ENCODE assay signal across 18 cellular contexts in the genomic region with DNA sequence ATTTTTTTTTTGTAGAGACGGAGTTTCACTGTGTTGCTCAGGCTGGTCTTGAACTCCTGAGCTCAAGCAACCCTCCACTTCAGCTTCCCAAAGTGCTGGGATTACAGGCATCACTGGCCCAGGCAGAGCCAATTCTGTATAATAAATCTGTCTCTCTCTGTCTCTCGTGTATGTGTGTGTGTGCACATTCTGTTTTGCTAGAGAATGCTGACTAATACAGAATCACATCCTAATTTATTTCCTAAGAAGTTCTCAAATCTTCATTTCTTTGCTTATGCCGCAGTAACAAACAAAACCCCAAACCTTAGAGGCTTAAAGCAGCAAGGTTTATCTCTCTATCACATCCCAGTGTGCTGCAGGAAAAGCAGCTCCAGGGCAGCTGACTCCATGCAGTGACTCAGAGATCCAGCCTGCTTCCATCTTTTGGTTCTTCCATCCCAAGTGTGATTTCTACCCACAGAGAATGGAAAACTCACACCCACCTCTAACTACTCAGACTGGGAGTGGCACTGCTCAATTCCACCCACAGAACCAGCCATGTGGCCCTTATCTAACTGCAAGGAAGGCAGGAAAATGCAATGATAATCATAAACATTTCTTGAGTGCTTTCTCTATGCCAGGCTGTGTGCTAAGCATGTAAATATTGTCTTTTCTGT. TPM values are rescaled to one million over a fixed set of nuclear protein-coding genes. Genes with fewer than 3 reads are reported as not detected.
DNase-seq lines count a peak whose midpoint lies in the region; ATAC-seq, FAIRE-seq and TF ChIP-seq lines count a peak whose summit lies in the region.
"Had no signal": no experiment of that assay in that cellular context is flagged by ENCODE, and none has a peak within 500 bp of the region (broad histone marks: within the 10 kb centered on the region; RNA-seq: fewer than 3 reads in every experiment).

No MANE protein-coding gene starts in this region.

- H3K4me1 ChIP-seq in K562 (replicated peaks in 1 of 2; ENCODE audit: control insufficient read depth in 2 of 2, insufficient read depth in 2 of 2, low read length in 2 of 2): peaks cover 0 to 7% of the 10 kb centered on the region in 2 experiments; a peak in 2 of 5 replicates
- peaks cover 10% of the 10 kb centered on the region for H3K4me1 ChIP-seq in keratinocyte (ENCODE audit: control insufficient read depth, extremely low read depth, insufficient read depth, low read length)
- peaks cover 8 to 51% (median 37%) of the 10 kb centered on the region in 5 donors for H3K4me1 ChIP-seq in subcutaneous abdominal adipose tissue (ENCODE audit: control insufficient read depth in 5 of 5, insufficient read depth in 5 of 5, low read length in 5 of 5)

- no peak for DNase-seq in activated T-cell treated with anti-CD3 and anti-CD28 coated beads, Interleukin-2, amount 50 U/mL, for 24 hours
- DNase-seq in activated T-cell treated with anti-CD3 and anti-CD28 coated beads for 4 hours (no peak), K562 (ENCODE audit: extremely low read depth in 1 of 4, low spot score in 3 of 4) (no peak), keratinocyte (ENCODE audit: low read depth, low spot score) (peak; percentile 26), frontal cortex (ENCODE audit: low spot score in 2 of 2) (no peak)
- no peak for DNase-seq in stimulated activated CD4-positive, alpha-beta T cell treated with anti-CD3 and anti-CD28 coated beads, Interleukin-2, amount 100 ng/mL, for 48 hours
- DNase-seq: activated CD4-positive, alpha-beta memory T cell treated with anti-CD3 and anti-CD28 coated beads, Interleukin-2, amount 10 ng/mL, durations not matched to agents 7 days and 5 days; activated gamma-delta T cell treated with Interleukin-2 at 50 U/mL for 16 hours; COR-L47; NCI-H2081; Right ventricle myocardium superior had no signal

- no peak for TF ChIP-seq RAD21 in K562 (CRISPR knock-in tag; conservative IDR thresholded peaks at IDR 0.05 in 1 of 2, IDR thresholded peaks at IDR 0.05 in 1 of 2)

- H2AFZ ChIP-seq in K562 (ENCODE audit: low read depth, low read length) (no peak overlapping the region), keratinocyte (ENCODE audit: control insufficient read depth, low read length) (no peak overlapping the region)

- in situ Hi-C loops in K562 (cut with MboI): no loop called here

- FAIRE-seq in K562 (lab: Jason Lieb, UNC): peak; percentile 15
- FAIRE-seq in keratinocyte (lab: Jason Lieb, UNC): peak; percentile 55
- FAIRE-seq in frontal cortex (lab: Jason Lieb, UNC): no peak
- FAIRE-seq: colon had no signal

- peaks cover 25% of the 10 kb centered on the region for H3K36me3 Mint-ChIP-seq in activated T-cell treated with anti-CD3 and anti-CD28 coated beads, Interleukin-2, amount 50 U/mL, for 24 hours (ENCODE audit: low read depth)
- H3K36me3 Mint-ChIP-seq: natural killer cell treated with Interleukin-12 subunit alpha and Interleukin-12 subunit beta and Interleukin-15 and Interleukin-18, amount 100 ng/mL, for 72 hours had no signal

- intact Hi-C loops in K562 (cut with micrococcal nuclease): no loop called here

- H3K9me3 ChIP-seq in K562 (replicated peaks; ENCODE audit: control insufficient read depth, insufficient read depth, low read depth, low read length) (no peaks in the 10 kb centered on the region), keratinocyte (ENCODE audit: control insufficient read depth, low read depth, low read length) (no peaks in the 10 kb centered on the region), subcutaneous abdominal adipose tissue (ENCODE audit: control insufficient read depth in 5 of 5, low read length in 5 of 5) (no peaks in the 10 kb centered on the region)
- H3K9me3 ChIP-seq: testis had no signal

- TF ChIP-seq EP300 in K562 (IDR thresholded peaks at IDR 0.05; ENCODE audit: low read length): no peak

- H3K4me3 Mint-ChIP-seq in activated T-cell treated with anti-CD3 and anti-CD28 coated beads, Interleukin-2, amount 50 U/mL, for 24 hours: no peak overlapping the region
- H3K4me3 Mint-ChIP-seq: activated CD4-positive, alpha-beta memory T cell treated with anti-CD3 and anti-CD28 coated beads, Interleukin-2, amount 10 ng/mL, durations not matched to agents 7 days and 5 days; natural killer cell treated with Interleukin-12 subunit alpha and Interleukin-12 subunit beta and Interleukin-15 and Interleukin-18, amount 100 ng/mL, for 72 hours had no signal

- H4K20me1 ChIP-seq in K562 (replicated peaks; ENCODE audit: control insufficient read depth, insufficient read depth, low read length) (peaks cover 9% of the 10 kb centered on the region; the same call in 1 of the 2 replicates), keratinocyte (ENCODE audit: control insufficient read depth, extremely low read depth, insufficient read depth, low read length) (no peaks in the 10 kb centered on the region)

- peaks cover 8% of the 10 kb centered on the region for H3K4me1 Mint-ChIP-seq in activated T-cell treated with anti-CD3 and anti-CD28 coated beads, Interleukin-2, amount 50 U/mL, for 24 hours (ENCODE audit: low read depth)

- WGBS in K562 (ENCODE audit: insufficient coverage, low coverage, missing lambda C conversion rate): 51% methylated on average over 2 of the region's 3 CpGs

- H3K9ac ChIP-seq in K562 (ENCODE audit: insufficient read depth in 1 of 2, low read depth in 2 of 2, low read length in 2 of 2): no peak overlapping the region
- no peak overlapping the region for H3K9ac ChIP-seq in keratinocyte (ENCODE audit: control insufficient read depth, extremely low read depth, insufficient read depth, low read length)
- H3K9ac ChIP-seq in subcutaneous abdominal adipose tissue (ENCODE audit: low read length in 5 of 5): no peak overlapping the region

- no peaks in the 10 kb centered on the region for H3K27me3 Mint-ChIP-seq in activated T-cell treated with anti-CD3 and anti-CD28 coated beads, Interleukin-2, amount 50 U/mL, for 24 hours
- H3K27me3 Mint-ChIP-seq: activated CD4-positive, alpha-beta memory T cell treated with anti-CD3 and anti-CD28 coated beads, Interleukin-2, amount 10 ng/mL, durations not matched to agents 7 days and 5 days; natural killer cell treated with Interleukin-12 subunit alpha and Interleukin-12 subunit beta and Interleukin-15 and Interleukin-18, amount 100 ng/mL, for 72 hours had no signal

- H3K9me1 ChIP-seq in K562 (ENCODE audit: control insufficient read depth, insufficient read depth, low read length) (no peaks in the 10 kb centered on the region), keratinocyte (ENCODE audit: control insufficient read depth, extremely low read depth, insufficient read depth, low read length) (no peaks in the 10 kb centered on the region)

- H3K79me2 ChIP-seq in K562 (ENCODE audit: control insufficient read depth, insufficient read depth, low read length) (no peaks in the 10 kb centered on the region), keratinocyte (ENCODE audit: control insufficient read depth, insufficient read depth, low read length) (no peaks in the 10 kb centered on the region)

- H3K9me3 Mint-ChIP-seq in activated T-cell treated with anti-CD3 and anti-CD28 coated beads, Interleukin-2, amount 50 U/mL, for 24 hours: no peaks in the 10 kb centered on the region
- H3K9me3 Mint-ChIP-seq: activated CD4-positive, alpha-beta memory T cell treated with anti-CD3 and anti-CD28 coated beads, Interleukin-2, amount 10 ng/mL, durations not matched to agents 7 days and 5 days; natural killer cell treated with Interleukin-12 subunit alpha and Interleukin-12 subunit beta and Interleukin-15 and Interleukin-18, amount 100 ng/mL, for 72 hours had no signal

- H3K27me3 ChIP-seq in K562 (ENCODE audit: control insufficient read depth in 2 of 2, insufficient read depth in 2 of 2, low read length in 2 of 2) (peaks cover 0 to 8% of the 10 kb centered on the region in 2 experiments; a peak in 3 of 5 replicates), keratinocyte (ENCODE audit: control insufficient read depth, extremely low read depth, insufficient read depth, low read length) (peaks cover 5% of the 10 kb centered on the region), subcutaneous abdominal adipose tissue (ENCODE audit: control insufficient read depth in 5 of 5, insufficient read depth in 4 of 5, low read length in 5 of 5) (peaks cover 0 to 5% (median 2%) of the 10 kb centered on the region in 5 donors)
- H3K27me3 ChIP-seq: testis had no signal

- TF ChIP-seq CTCF in K562 (IDR thresholded peaks at IDR 0.05 in 2 of 3, conservative IDR thresholded peaks at IDR 0.05 in 1 of 3; ENCODE audit: insufficient read depth in 2 of 3, low read depth in 1 of 3, low read length in 3 of 3): no peak
- no peak for TF ChIP-seq CTCF in keratinocyte (optimal IDR thresholded peaks at IDR 0.05 in 1 of 3, IDR thresholded peaks at IDR 0.05 in 1 of 3, conservative IDR thresholded peaks at IDR 0.05 in 1 of 3; ENCODE audit: extremely low read depth in 1 of 3, insufficient read depth in 2 of 3, low read length in 3 of 3)

- H3K36me3 ChIP-seq in K562 (ENCODE audit: control insufficient read depth, insufficient read depth, low read length): no peaks in the 10 kb centered on the region
- H3K36me3 ChIP-seq in keratinocyte (ENCODE audit: control insufficient read depth in 2 of 2, extremely low read depth in 1 of 2, insufficient read depth in 2 of 2, low read length in 2 of 2): peaks cover 0 to 2% of the 10 kb centered on the region in 2 experiments
- H3K36me3 ChIP-seq in subcutaneous abdominal adipose tissue (ENCODE audit: control insufficient read depth in 5 of 5, insufficient read depth in 5 of 5, low read length in 5 of 5): peaks cover 0 to 14% (median 5%) of the 10 kb centered on the region in 5 donors

- CTCF ChIA-PET in K562 (lab: Yijun Ruan, JAX; ENCODE audit: low intra/inter-chr PET ratio): no interaction called here

- peak overlapping the region; percentile 14 for H3K27ac Mint-ChIP-seq in activated T-cell treated with anti-CD3 and anti-CD28 coated beads, Interleukin-2, amount 50 U/mL, for 24 hours
- H3K27ac Mint-ChIP-seq: activated CD4-positive, alpha-beta memory T cell treated with anti-CD3 and anti-CD28 coated beads, Interleukin-2, amount 10 ng/mL, durations not matched to agents 7 days and 5 days had no signal

- H3K4me3 ChIP-seq in K562 (no peak overlapping the region), keratinocyte (ENCODE audit: control insufficient read depth in 2 of 3, extremely low read depth in 1 of 3, insufficient read depth in 2 of 3, low read depth in 1 of 3, low read length in 3 of 3) (no peak overlapping the region), subcutaneous abdominal adipose tissue (ENCODE audit: low read depth in 1 of 5, low read length in 5 of 5) (no peak overlapping the region)
- H3K4me3 ChIP-seq: skin epidermis, testis had no signal

- H3K27ac ChIP-seq in K562 (ENCODE audit: extremely low read depth, low read depth, low read length) (no peak overlapping the region), keratinocyte (ENCODE audit: control insufficient read depth, insufficient read depth, low read length) (no peak overlapping the region), subcutaneous abdominal adipose tissue (ENCODE audit: low read depth, low read length) (peak overlapping the region; percentile 93)

- POLR2A ChIA-PET in K562 (lab: Yijun Ruan, JAX): no interaction called here

- dilution Hi-C loops in keratinocyte (cut with MboI; ENCODE audit: extremely low pct_ligation_motif_present, low sequenced_read_pairs): no loop called here

- no TSS peak for BruUV-seq in K562 (replicated peaks; lab: Mats Ljungman, UMichigan)

- no peak for TF ChIP-seq POLR2A in K562 (conservative IDR thresholded peaks at IDR 0.05)

- H3K4me2 ChIP-seq in K562 (ENCODE audit: insufficient read depth, low read length): no peak overlapping the region
- H3K4me2 ChIP-seq in keratinocyte (ENCODE audit: control insufficient read depth, extremely low read depth, insufficient read depth, low read depth, low read length): no peak overlapping the region

- no peak for ATAC-seq in K562
- no peak for ATAC-seq in GM21367 (IDR thresholded peaks at IDR 0.05; ENCODE audit: unreplicated experiment)
- ATAC-seq: natural killer cell treated with Interleukin-12 subunit alpha and Interleukin-12 subunit beta and Interleukin-15 and Interleukin-18, amount 100 ng/mL, for 72 hours had no signal

RNA-seq across cellular contexts. Expression of a gene that starts 35.1 kb away (rescaled TPM):
- not detected in 2 replicates for total RNA-seq in K562 (2011; cell fraction: chromatin; rRNA removed; ENCODE audit: low replicate concordance)
- 0.17 TPM in 1 of 2 replicates, not detected in the other for total RNA-seq in K562 (2011; cell fraction: nucleolus; rRNA removed)
- total RNA-seq in K562 (2011; cell fraction: nucleoplasm; rRNA removed): not detected in 2 replicates
- total RNA-seq in K562 (2014; rRNA removed) (not detected in 2 replicates), K562 (2014; rRNA removed; fragmentation: Illumina TruSeq; extraction: Trizol) (not detected in 2 replicates), K562 (2015; rRNA removed; fragmentation: Illumina TruSeq; extraction: Trizol) (0.11 TPM in 1 of 2 replicates, not detected in the other), K562 (2021) (not detected in 2 replicates), frontal cortex (2.9 TPM)
- polyA plus RNA-seq in K562 (2011; rRNA removed) (0.04 TPM in 1 of 2 replicates, not detected in the other), K562 (2014; fragmentation: Illumina TruSeq; extraction: Trizol) (not detected in 2 replicates), K562 (2014; fragmentation: Nextera tagmentation; extraction: Ambion mirVana) (not detected), K562 (2014; rRNA removed) (not detected in 2 replicates), keratinocyte (not detected in 3 replicates)
- polyA plus RNA-seq in K562 (2011; cell fraction: cytosol; rRNA removed): 0.03 and 0.07 TPM in 2 replicates
- 0.04 and 0.07 TPM in 2 replicates for polyA plus RNA-seq in K562 (2011; cell fraction: nucleus; rRNA removed)
- polyA plus RNA-seq in K562 (2012): 0.06 TPM in 1 of 2 replicates, not detected in the other
- polyA minus RNA-seq in K562 (2011; rRNA and poly(A)+ RNA removed): not detected in 2 replicates
- not detected in 2 replicates for polyA minus RNA-seq in K562 (2011; cell fraction: cytosol; rRNA and poly(A)+ RNA removed)
- 0.11 TPM in 1 of 2 replicates, not detected in the other for polyA minus RNA-seq in K562 (2011; cell fraction: nucleus; rRNA and poly(A)+ RNA removed)
- polyA plus RNA-seq in keratinocyte (2011; ENCODE audit: low read depth): not detected
- not detected in 2 replicates for polyA plus RNA-seq in keratinocyte (2011; cell fraction: cytosol; rRNA removed)
- polyA plus RNA-seq in keratinocyte (2011; cell fraction: nucleus; rRNA removed): 0.05 TPM in 1 of 2 replicates, not detected in the other
- not detected in 2 replicates for polyA plus RNA-seq in keratinocyte (2012; ENCODE audit: low replicate concordance)
- not detected in 3 replicates for polyA minus RNA-seq in keratinocyte
- polyA minus RNA-seq in keratinocyte (2011; cell fraction: cytosol; rRNA and poly(A)+ RNA removed): not detected
- polyA minus RNA-seq in keratinocyte (2011; cell fraction: nucleus; rRNA and poly(A)+ RNA removed): not detected in 2 replicates
- total RNA-seq: A172; natural killer cell treated with Interleukin-12 subunit alpha and Interleukin-12 subunit beta and Interleukin-15 and Interleukin-18, amount 100 ng/mL, for 72 hours had no signal

RNA-seq across cellular contexts. Expression of a gene that starts 43.6 kb away (rescaled TPM):
- total RNA-seq in K562 (2011; cell fraction: chromatin; rRNA removed; ENCODE audit: low replicate concordance): 127 and 189 TPM in 2 replicates
- total RNA-seq in K562 (2011; cell fraction: nucleolus; rRNA removed): 134 and 143 TPM in 2 replicates
- total RNA-seq in K562 (2011; cell fraction: nucleoplasm; rRNA removed): 150 and 151 TPM in 2 replicates
- 27.6 and 51.6 TPM in 2 replicates for total RNA-seq in K562 (2014; rRNA removed)
- 23.1 and 24.9 TPM in 2 replicates for total RNA-seq in K562 (2014; rRNA removed; fragmentation: Illumina TruSeq; extraction: Trizol)
- 21.2 and 24.1 TPM in 2 replicates for total RNA-seq in K562 (2015; rRNA removed; fragmentation: Illumina TruSeq; extraction: Trizol)
- 34.8 and 39.4 TPM in 2 replicates for total RNA-seq in K562 (2021)
- polyA plus RNA-seq in K562 (2011; rRNA removed): 82.2 and 86.3 TPM in 2 replicates
- 87.4 and 110 TPM in 2 replicates for polyA plus RNA-seq in K562 (2011; cell fraction: cytosol; rRNA removed)
- 55.5 and 62.3 TPM in 2 replicates for polyA plus RNA-seq in K562 (2011; cell fraction: nucleus; rRNA removed)
- polyA plus RNA-seq in K562 (2012): 33.3 and 41.9 TPM in 2 replicates
- polyA plus RNA-seq in K562 (2014; fragmentation: Illumina TruSeq; extraction: Trizol): 30.7 and 40.4 TPM in 2 replicates
- 100 to 1,000 TPM; 140 to 144 TPM for polyA plus RNA-seq in K562 (2014; fragmentation: Nextera tagmentation; extraction: Ambion mirVana)
- polyA plus RNA-seq in K562 (2014; rRNA removed): 48.0 and 55.9 TPM in 2 replicates
- 66.7 and 73.9 TPM in 2 replicates for polyA minus RNA-seq in K562 (2011; rRNA and poly(A)+ RNA removed)
- 17.1 and 42.7 TPM in 2 replicates for polyA minus RNA-seq in K562 (2011; cell fraction: cytosol; rRNA and poly(A)+ RNA removed)
- polyA minus RNA-seq in K562 (2011; cell fraction: nucleus; rRNA and poly(A)+ RNA removed): 38.0 and 52.3 TPM in 2 replicates
- polyA plus RNA-seq in keratinocyte: 55.1 to 71.3 TPM (median 56.4 TPM) in 3 replicates
- polyA plus RNA-seq in keratinocyte (2011; ENCODE audit: low read depth): 10.8 TPM
- 64.1 and 68.9 TPM in 2 replicates for polyA plus RNA-seq in keratinocyte (2011; cell fraction: cytosol; rRNA removed)
- polyA plus RNA-seq in keratinocyte (2011; cell fraction: nucleus; rRNA removed): 58.6 and 59.9 TPM in 2 replicates
- 33.8 and 36.2 TPM in 2 replicates for polyA plus RNA-seq in keratinocyte (2012; ENCODE audit: low replicate concordance)
- polyA minus RNA-seq in keratinocyte: 34.3 to 61.4 TPM (median 39.9 TPM) in 3 replicates
- 39.5 TPM for polyA minus RNA-seq in keratinocyte (2011; cell fraction: cytosol; rRNA and poly(A)+ RNA removed)
- polyA minus RNA-seq in keratinocyte (2011; cell fraction: nucleus; rRNA and poly(A)+ RNA removed): 12.8 and 39.9 TPM in 2 replicates
- 68.5 TPM for total RNA-seq in frontal cortex

RNA-seq across cellular contexts. Expression of a gene that starts 43.7 kb away (rescaled TPM):
- total RNA-seq in K562 (2011; cell fraction: chromatin; rRNA removed; ENCODE audit: low replicate concordance): 141 and 152 TPM in 2 replicates
- 67.6 and 78.9 TPM in 2 replicates for total RNA-seq in K562 (2011; cell fraction: nucleolus; rRNA removed)
- 105 and 139 TPM in 2 replicates for total RNA-seq in K562 (2011; cell fraction: nucleoplasm; rRNA removed)
- total RNA-seq in K562 (2014; rRNA removed): 24.3 and 24.8 TPM in 2 replicates
- 45.1 and 45.5 TPM in 2 replicates for total RNA-seq in K562 (2014; rRNA removed; fragmentation: Illumina TruSeq; extraction: Trizol)
- 43.9 and 44.1 TPM in 2 replicates for total RNA-seq in K562 (2015; rRNA removed; fragmentation: Illumina TruSeq; extraction: Trizol)
- 82.9 and 84.6 TPM in 2 replicates for total RNA-seq in K562 (2021)
- polyA plus RNA-seq in K562 (2011; rRNA removed): 37.5 and 60.4 TPM in 2 replicates
- polyA plus RNA-seq in K562 (2011; cell fraction: cytosol; rRNA removed): 51.1 and 98.0 TPM in 2 replicates
- polyA plus RNA-seq in K562 (2011; cell fraction: nucleus; rRNA removed): 121 and 160 TPM in 2 replicates
- polyA plus RNA-seq in K562 (2012): 70.9 and 87.0 TPM in 2 replicates
- 89.1 and 104 TPM in 2 replicates for polyA plus RNA-seq in K562 (2014; fragmentation: Illumina TruSeq; extraction: Trizol)
- polyA plus RNA-seq in K562 (2014; fragmentation: Nextera tagmentation; extraction: Ambion mirVana): 10 to 100 TPM; 14.8 to 46.8 TPM
- 42.4 and 45.7 TPM in 2 replicates for polyA plus RNA-seq in K562 (2014; rRNA removed)
- polyA minus RNA-seq in K562 (2011; rRNA and poly(A)+ RNA removed): 45.5 and 47.8 TPM in 2 replicates
- 32.9 and 61.4 TPM in 2 replicates for polyA minus RNA-seq in K562 (2011; cell fraction: cytosol; rRNA and poly(A)+ RNA removed)
- polyA minus RNA-seq in K562 (2011; cell fraction: nucleus; rRNA and poly(A)+ RNA removed): 37.4 and 50.1 TPM in 2 replicates
- 24.6 to 60.6 TPM (median 34.5 TPM) in 3 replicates for polyA plus RNA-seq in keratinocyte
- 12.1 TPM for polyA plus RNA-seq in keratinocyte (2011; ENCODE audit: low read depth)
- 31.2 and 42.2 TPM in 2 replicates for polyA plus RNA-seq in keratinocyte (2011; cell fraction: cytosol; rRNA removed)
- polyA plus RNA-seq in keratinocyte (2011; cell fraction: nucleus; rRNA removed): 73.4 and 79.4 TPM in 2 replicates
- polyA plus RNA-seq in keratinocyte (2012; ENCODE audit: low replicate concordance): 32.6 and 43.6 TPM in 2 replicates
- 36.2 to 126 TPM (median 46.5 TPM) in 3 replicates for polyA minus RNA-seq in keratinocyte
- polyA minus RNA-seq in keratinocyte (2011; cell fraction: cytosol; rRNA and poly(A)+ RNA removed): 12.3 TPM
- 21.9 and 34.4 TPM in 2 replicates for polyA minus RNA-seq in keratinocyte (2011; cell fraction: nucleus; rRNA and poly(A)+ RNA removed)
- total RNA-seq in frontal cortex: 15.5 TPM
